In the genomic region with DNA sequence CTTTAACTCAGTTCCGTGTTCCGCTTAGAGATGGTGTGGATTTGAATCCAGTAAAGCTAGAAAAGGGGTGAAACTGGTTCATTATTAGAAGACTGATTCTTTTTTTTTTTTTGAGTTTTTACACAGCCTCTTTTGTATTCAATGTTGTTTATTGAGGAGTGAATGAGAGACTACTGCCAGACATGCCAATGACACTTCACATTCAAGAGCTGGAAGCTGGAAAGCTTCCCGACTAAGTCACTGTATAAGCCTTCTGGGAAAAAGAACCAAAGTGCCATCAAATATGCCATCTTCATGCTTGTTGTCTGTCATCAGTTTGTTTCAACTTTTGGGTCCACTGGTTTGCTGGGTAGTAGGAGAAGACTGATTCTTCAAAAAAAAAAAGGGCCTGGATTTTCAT, we compare ENCODE assay signal across 15 cellular contexts.
"Had no signal": no experiment of that assay in that cellular context is flagged by ENCODE, and none has a peak within 500 bp of the region (broad histone marks: within the 10 kb centered on the region; RNA-seq: fewer than 3 reads in every experiment).

No MANE protein-coding gene starts in this region.

- H3K4me1 ChIP-seq: prostate gland, sigmoid colon, stomach had no signal

- H3K9me3 ChIP-seq: prostate gland, thoracic aorta had no signal

- H3K4me3 ChIP-seq: gastrocnemius medialis, prostate gland, sigmoid colon, stomach, thoracic aorta had no signal

- H3K36me3 ChIP-seq: gastrocnemius medialis, prostate gland, sigmoid colon, stomach, thoracic aorta had no signal

- H3K27me3 ChIP-seq: gastrocnemius medialis, sigmoid colon, stomach had no signal

- H3K27ac ChIP-seq: prostate gland, sigmoid colon, stomach, thoracic aorta had no signal

- DNase-seq: activated CD4-positive, alpha-beta T cell treated with anti-CD3 and anti-CD28 coated beads, Interleukin-2, amount 50 U/mL, for 1 hour; activated naive CD4-positive, alpha-beta T cell; activated naive CD8-positive, alpha-beta T cell treated with anti-CD3 and anti-CD28 coated beads, Interleukin-2, amount 10 ng/mL, durations not matched to agents 7 days and 5 days; activated T-cell treated with anti-CD3 and anti-CD28 coated beads for 4 hours; cerebellar nuclear complex; effector memory CD8-positive, alpha-beta T cell; gastrocnemius medialis; sigmoid colon; stimulated activated CD4-positive, alpha-beta T cell treated with anti-CD3 and anti-CD28 coated beads, Interleukin-1b, Interleukin-23, amount 100 ng/mL, for 48 hours; stomach; T-cell; T-helper 9 cell had no signal

- ATAC-seq: activated CD4-positive, CD25-positive, alpha-beta regulatory T cell treated with anti-CD3 and anti-CD28 coated beads, Interleukin-2, amount 50 U/mL, for 24 hours; effector memory CD8-positive, alpha-beta T cell; gastrocnemius medialis; T-cell had no signal
